9 cellular contexts compared by ENCODE assay signal in genomic region chr4:14783011-14783877, GRCh38.
DNase-seq lines count a peak whose midpoint lies in the region; ATAC-seq and TF ChIP-seq lines count a peak whose summit lies in the region.
"Had no signal": no experiment of that assay in that cellular context is flagged by ENCODE, and none has a peak within 500 bp of the region (broad histone marks: within the 10 kb centered on the region; RNA-seq: fewer than 3 reads in every experiment).

No MANE protein-coding gene starts in this region.

- no peaks in the 10 kb centered on the region for H3K27me3 ChIP-seq in IMR-90 (ENCODE audit: control insufficient read depth, insufficient read depth, low read length)
- H3K27me3 ChIP-seq in aorta (ENCODE audit: control insufficient read depth in 1 of 2, insufficient read depth in 2 of 2, low read length in 1 of 2): no peaks in the 10 kb centered on the region
- H3K27me3 ChIP-seq: neutrophil had no signal

- H3K23ac ChIP-seq in IMR-90 (ENCODE audit: low read depth, low read length): no peak overlapping the region

- TF ChIP-seq RAD21 in IMR-90 (IDR thresholded peaks at IDR 0.05; ENCODE audit: low read length): no peak

- intact Hi-C loops in IMR-90 (cut with micrococcal nuclease): no loop called here
- intact Hi-C loops in aorta (cut with DNase I): no loop called here

- no peak overlapping the region for H3K4me3 Mint-ChIP-seq in type B pancreatic cell

- no peak overlapping the region for H2BK15ac ChIP-seq in IMR-90 (ENCODE audit: low read depth, low read length)

- H3K79me1 ChIP-seq in IMR-90 (ENCODE audit: low read depth in 1 of 2, low read length in 2 of 2): no peaks in the 10 kb centered on the region

- WGBS in IMR-90 (ENCODE audit: extremely low coverage in 2 of 2, insufficient read length in 1 of 2), 2 experiments: no CpG with 5 or more reads among the region's 5 CpGs
- 65 to 71% methylated on average over 5 of the region's 5 CpGs for WGBS in aorta, 2 donors

- H4K5ac ChIP-seq in IMR-90 (ENCODE audit: low read depth, low read length): no peak overlapping the region

- no peak for TF ChIP-seq CTCF in IMR-90 (conservative IDR thresholded peaks at IDR 0.05; ENCODE audit: low read depth, low read length)
- TF ChIP-seq CTCF in type B pancreatic cell (conservative IDR thresholded peaks at IDR 0.05): no peak

- no peaks in the 10 kb centered on the region for H3K4me1 Mint-ChIP-seq in type B pancreatic cell (ENCODE audit: unreplicated experiment)

- DNase-seq in IMR-90 (peak; percentile 40), fibroblast of the conjunctiva (ENCODE audit: low read depth) (peak; percentile 26), type B pancreatic cell (ENCODE audit: extremely low spot score, unreplicated experiment) (no peak), aorta (no peak), D341Med (ENCODE audit: low spot score) (no peak), NCI-H82 (lab: John Stamatoyannopoulos, UW) (no peak)

- H4K91ac ChIP-seq in IMR-90 (ENCODE audit: insufficient read depth, low read depth, low read length): no peak overlapping the region

- POLR2A ChIA-PET in IMR-90 (lab: Charles Lee; ENCODE audit: unreplicated experiment): no interaction called here

- H3K27ac ChIP-seq in IMR-90 (ENCODE audit: insufficient read depth, low read length) (no peak overlapping the region), aorta (ENCODE audit: low read depth in 1 of 2, low read length in 2 of 2) (no peak overlapping the region)
- H3K27ac ChIP-seq: neutrophil had no signal

- H3K4ac ChIP-seq in IMR-90 (ENCODE audit: low read depth, low read length): no peak overlapping the region

- H3K9me3 Mint-ChIP-seq in type B pancreatic cell: no peaks in the 10 kb centered on the region

- H3K27me3 Mint-ChIP-seq in type B pancreatic cell: no peaks in the 10 kb centered on the region

- no peak overlapping the region for H2AFZ ChIP-seq in IMR-90 (replicated peaks; ENCODE audit: low read length, poor library complexity)

- TF ChIP-seq POLR2A in IMR-90 (IDR thresholded peaks at IDR 0.05; ENCODE audit: low read depth, low read length): no peak

- CTCF ChIA-PET in IMR-90 (lab: Yijun Ruan, JAX): no interaction called here

- no peak overlapping the region for H3K14ac ChIP-seq in IMR-90 (replicated peaks; ENCODE audit: low read depth, low read length)

- no peak overlapping the region for H2AK9ac ChIP-seq in IMR-90 (replicated peaks; ENCODE audit: low read depth, low read length, poor library complexity)

- no peak overlapping the region for H2BK120ac ChIP-seq in IMR-90 (ENCODE audit: low read depth, low read length)

- H4K8ac ChIP-seq in IMR-90 (ENCODE audit: low read depth in 2 of 2, low read length in 2 of 2): no peak overlapping the region

- no TSS peak for BruUV-seq in IMR-90 (replicated peaks; lab: Mats Ljungman, UMichigan)

- no peak overlapping the region for H3K27ac Mint-ChIP-seq in type B pancreatic cell

- no peak overlapping the region for H2AK5ac ChIP-seq in IMR-90 (ENCODE audit: low read depth, low read length)

- H3K36me3 ChIP-seq in IMR-90 (ENCODE audit: control insufficient read depth, insufficient read depth, low read length) (no peaks in the 10 kb centered on the region), aorta (ENCODE audit: control insufficient read depth in 1 of 2, insufficient read depth in 2 of 2, low read length in 1 of 2) (no peaks in the 10 kb centered on the region)
- H3K36me3 ChIP-seq: neutrophil had no signal

- in situ Hi-C loops in IMR-90 (cut with MboI; ENCODE audit: low sequenced_read_pairs): no loop called here

- H3K18ac ChIP-seq in IMR-90 (ENCODE audit: low read depth, low read length): no peak overlapping the region

- H3K9me3 ChIP-seq in IMR-90 (ENCODE audit: control insufficient read depth, insufficient read depth, low read length): 0 out of 2 replicates have a peak, but pooled peaks cover 2% of the 10 kb centered on the region
- H3K9me3 ChIP-seq in aorta (ENCODE audit: control insufficient read depth, low read length): peaks cover 3% of the 10 kb centered on the region
- H3K9me3 ChIP-seq: neutrophil had no signal

- no peak overlapping the region for H3K9ac ChIP-seq in IMR-90 (ENCODE audit: low read depth, low read length)

- H3K4me1 ChIP-seq in IMR-90 (ENCODE audit: control insufficient read depth, insufficient read depth, low read length) (no peaks in the 10 kb centered on the region), aorta (ENCODE audit: control insufficient read depth in 1 of 2, insufficient read depth in 2 of 2, low read length in 2 of 2) (peaks cover 0 to 5% of the 10 kb centered on the region in 2 donors)

- no peaks in the 10 kb centered on the region for H4K20me1 ChIP-seq in IMR-90 (ENCODE audit: insufficient read depth, low read length)

- no peaks in the 10 kb centered on the region for H3K9me1 ChIP-seq in IMR-90 (ENCODE audit: insufficient read depth, low read length)

- dilution Hi-C loops in IMR-90 (cut with HindIII; ENCODE audit: low sequenced_read_pairs, unreplicated experiment): no loop called here

- H3K56ac ChIP-seq in IMR-90 (ENCODE audit: extremely low read depth, insufficient read depth, low read length): no peak overlapping the region

- H3K36me3 Mint-ChIP-seq in type B pancreatic cell: no peaks in the 10 kb centered on the region

- H3K4me2 ChIP-seq in IMR-90 (ENCODE audit: low read depth, low read length): no peak overlapping the region

- no peak overlapping the region for H2BK5ac ChIP-seq in IMR-90 (ENCODE audit: low read depth, low read length, poor library complexity, severe bottlenecking)

- no peak overlapping the region for H2BK20ac ChIP-seq in IMR-90 (ENCODE audit: low read depth, low read length)

- H3K4me3 ChIP-seq in IMR-90 (ENCODE audit: insufficient read depth, low read depth, low read length): no peak overlapping the region
- H3K4me3 ChIP-seq in aorta (ENCODE audit: low read length in 2 of 2): no peak overlapping the region

- ATAC-seq in GM18511 (IDR thresholded peaks at IDR 0.05; ENCODE audit: unreplicated experiment) (peak; percentile 96), GM21737 (IDR thresholded peaks at IDR 0.05; ENCODE audit: unreplicated experiment) (peak; percentile 89), IMR-90 (ENCODE audit: low read depth) (no peak), aorta (ENCODE audit: low FRiP score) (no peak)

TF ChIP-seq in IMR-90, 13 proteins besides CTCF, POLR2A, EP300 and RAD21:
- TF ChIP-seq RCOR1 (IDR thresholded peaks at IDR 0.05; ENCODE audit: insufficient replicate concordance, low read length): no peak
- no peak for TF ChIP-seq BHLHE40 (IDR thresholded peaks at IDR 0.05; ENCODE audit: low read depth, low read length)
- TF ChIP-seq CHD1 (IDR thresholded peaks at IDR 0.05; ENCODE audit: low read depth, low read length): no peak
- TF ChIP-seq MXI1 (IDR thresholded peaks at IDR 0.05; ENCODE audit: borderline replicate concordance, low read depth, low read length): no peak
- no peak for TF ChIP-seq NFE2L2 (IDR thresholded peaks at IDR 0.05; ENCODE audit: low read depth, low read length)
- no peak for TF ChIP-seq MAFK (IDR thresholded peaks at IDR 0.05; ENCODE audit: low read depth, low read length)
- TF ChIP-seq MAZ (IDR thresholded peaks at IDR 0.05; ENCODE audit: borderline replicate concordance, low read depth, low read length): no peak
- TF ChIP-seq ELK1 (IDR thresholded peaks at IDR 0.05; ENCODE audit: borderline replicate concordance, low read depth, low read length): no peak
- no peak for TF ChIP-seq SMC3 (IDR thresholded peaks at IDR 0.05; ENCODE audit: low read depth, low read length)
- no peak for TF ChIP-seq FOS (IDR thresholded peaks at IDR 0.05; ENCODE audit: low read depth, low read length)
- TF ChIP-seq CEBPB (IDR thresholded peaks at IDR 0.05; ENCODE audit: low read depth, low read length): no peak
- no peak for TF ChIP-seq RFX5 (IDR thresholded peaks at IDR 0.05; ENCODE audit: low read depth, low read length)
- TF ChIP-seq USF2 (IDR thresholded peaks at IDR 0.05; ENCODE audit: low read depth, low read length): no peak

Comparison
In these comparisons a context has a peak if more than half of its experiments do, and no peak if none do; other contexts are left out.
1. ATAC-seq: peak in GM18511 (single experiment) and GM21737 (single experiment); none in IMR-90 (single experiment) and aorta (single experiment).
2. DNase-seq: peak in IMR-90 (single experiment) and fibroblast of the conjunctiva (single experiment); none in type B pancreatic cell (single experiment), aorta (0 of 2), D341Med (single experiment) and NCI-H82 (single experiment).